9 cellular contexts compared by ENCODE assay signal in genomic region chr19:1057185-1057857, GRCh38. TPM values are rescaled to one million over a fixed set of nuclear protein-coding genes. Genes with fewer than 3 reads are reported as not detected.
DNase-seq lines count a peak whose midpoint lies in the region.
"Had no signal": no experiment of that assay in that cellular context is flagged by ENCODE, and none has a peak within 500 bp of the region (broad histone marks: within the 10 kb centered on the region; RNA-seq: fewer than 3 reads in every experiment).

No MANE protein-coding gene starts in this region.

- H3K4me3 Mint-ChIP-seq in IgD-negative memory B cell: peak overlapping the region in 3 of 4 donors; percentile 70 to 89 (median 83)
- H3K4me3 Mint-ChIP-seq: dendritic cell treated with granulocyte-macrophage colony-stimulating factor and Interleukin-4, amounts not matched to agents 40 ng/mL and 50 ng/mL, for 4 days had no signal

- H3K27ac Mint-ChIP-seq in IgD-negative memory B cell: peak overlapping the region in 1 of 3 donors; percentile 61
- H3K27ac Mint-ChIP-seq: dendritic cell treated with granulocyte-macrophage colony-stimulating factor and Interleukin-4, amounts not matched to agents 40 ng/mL and 50 ng/mL, for 4 days had no signal

- peaks cover 7% of the 10 kb centered on the region for H3K36me3 Mint-ChIP-seq in IgD-negative memory B cell

- H3K9me3 Mint-ChIP-seq in IgD-negative memory B cell: no peaks in the 10 kb centered on the region

- peaks cover 13 to 18% (median 14%) of the 10 kb centered on the region in 3 donors for H3K4me1 Mint-ChIP-seq in IgD-negative memory B cell

- peak; percentile 92 for DNase-seq in DMS 273 (lab: John Stamatoyannopoulos, UW; ENCODE audit: unreplicated experiment)
- peak; percentile 45 to 47 for DNase-seq in activated CD4-positive, alpha-beta T cell treated with anti-CD3 and anti-CD28 coated beads, Interleukin-2, amount 50 U/mL, for 4 hours
- peak; percentile 65 for DNase-seq in kidney tubule cell (ENCODE audit: low spot score)
- DNase-seq in HuH-7 (ENCODE audit: low spot score): no peak
- no peak for DNase-seq in activated CD8-positive, alpha-beta memory T cell treated with anti-CD3 and anti-CD28 coated beads, Interleukin-2, amount 50 U/mL, for 48 hours
- DNase-seq in NCI-H2081 treated with DMSO at 0.1 percent for 48 hours (lab: John Stamatoyannopoulos, UW): no peak
- no peak for DNase-seq in stimulated activated CD4-positive, alpha-beta T cell treated with anti-CD3 and anti-CD28 coated beads, Interleukin-15, amount 100 ng/mL, for 24 hours

- H3K27me3 Mint-ChIP-seq in IgD-negative memory B cell: no peaks in the 10 kb centered on the region
- H3K27me3 Mint-ChIP-seq: dendritic cell treated with granulocyte-macrophage colony-stimulating factor and Interleukin-4, amounts not matched to agents 40 ng/mL and 50 ng/mL, for 4 days had no signal

RNA-seq across cellular contexts. Expression of gene ARHGAP45, which starts 9.6 kb away (rescaled TPM):
- 391 TPM for polyA plus RNA-seq in IgD-negative memory B cell

RNA-seq across cellular contexts. Expression of gene ABCA7, which starts 17.4 kb away (rescaled TPM):
- 21.4 TPM for polyA plus RNA-seq in IgD-negative memory B cell

RNA-seq across cellular contexts. Expression of gene CNN2, which starts 30.9 kb away (rescaled TPM):
- polyA plus RNA-seq in IgD-negative memory B cell: 596 TPM

RNA-seq across cellular contexts. Expression of gene RNU6-2, which starts 36.0 kb away (rescaled TPM):
- not detected for polyA plus RNA-seq in IgD-negative memory B cell

RNA-seq across cellular contexts. Expression of gene TMEM259, which starts 36.4 kb away (rescaled TPM):
- 82.6 TPM for polyA plus RNA-seq in IgD-negative memory B cell

Comparison
In these comparisons a context has a peak if more than half of its experiments do, and no peak if none do; other contexts are left out.
1. DNase-seq: peak in DMS 273 (single experiment), activated CD4-positive, alpha-beta T cell treated with anti-CD3 and anti-CD28 coated beads, Interleukin-2, amount 50 U/mL, for 4 hours (2 of 2) and kidney tubule cell (single experiment); none in HuH-7 (single experiment), activated CD8-positive, alpha-beta memory T cell treated with anti-CD3 and anti-CD28 coated beads, Interleukin-2, amount 50 U/mL, for 48 hours (single experiment), NCI-H2081 treated with DMSO at 0.1 percent for 48 hours (single experiment) and stimulated activated CD4-positive, alpha-beta T cell treated with anti-CD3 and anti-CD28 coated beads, Interleukin-15, amount 100 ng/mL, for 24 hours (single experiment).